ENCODE assay signal across 1 cellular context in genomic region chr19:34254552-34255432, GRCh38.
TF ChIP-seq lines count a peak whose summit lies in the region.

GARRE1 (plus strand) TSS chr19:34254554; CDS start chr19:34300474, 45,920 bp downstream.

TF ChIP-seq in neural cell, 6 proteins besides CTCF, POLR2A, EP300 and RAD21 (continued from another document):
- TF ChIP-seq SMC3 (conservative IDR thresholded peaks at IDR 0.05; ENCODE audit: poor library complexity) (no peak), TAF1 (IDR thresholded peaks at IDR 0.05; ENCODE audit: low read depth) (no peak), POLR2AphosphoS5 (IDR thresholded peaks at IDR 0.05) (peak; percentile 90)
